1 cellular context compared by ENCODE assay signal in genomic region chr12:49944718-49945117, GRCh38.
TF ChIP-seq lines count a peak whose summit lies in the region.

No MANE protein-coding gene starts in this region.

TF ChIP-seq in K562, 482 proteins besides CTCF, POLR2A, EP300 and RAD21:
- TF ChIP-seq XRCC4 (IDR thresholded peaks at IDR 0.05; ENCODE audit: extremely low read depth, insufficient read depth, insufficient read length) (no peak), GTF3C2 (IDR thresholded peaks at IDR 0.05; ENCODE audit: borderline replicate concordance, extremely low read depth, insufficient read length) (no peak), CBFB (CRISPR knock-in tag; IDR thresholded peaks at IDR 0.05) (no peak), ERF (CRISPR knock-in tag; IDR thresholded peaks at IDR 0.05) (no peak), HMG20A (CRISPR knock-in tag; conservative IDR thresholded peaks at IDR 0.05) (no peak), ZNF143 (CRISPR knock-in tag; IDR thresholded peaks at IDR 0.05) (no peak)
TF ChIP-seq in K562: peak in this region for 0.
